ENCODE assay signal across 8 cellular contexts in genomic region chr2:189440947-189441708, GRCh38. TPM values are rescaled to one million over a fixed set of nuclear protein-coding genes. Genes with fewer than 3 reads are reported as not detected.
DNase-seq lines count a peak whose midpoint lies in the region; ATAC-seq lines count a peak whose summit lies in the region.

Gene WDR75, plus strand, starts transcription at chr2:189441474. Its CDS starts 19 bp downstream, at chr2:189441493.

- H3K9me3 Mint-ChIP-seq in effector memory CD8-positive, alpha-beta T cell = no peaks in the 10 kb centered on the region

- peaks cover 13% of the 10 kb centered on the region for H3K36me3 Mint-ChIP-seq in effector memory CD8-positive, alpha-beta T cell (ENCODE audit: insufficient read depth)

- peaks cover 0 to 5% of the 10 kb centered on the region in 2 donors for H3K27me3 Mint-ChIP-seq in effector memory CD8-positive, alpha-beta T cell

- peak within 1 kb of the TSS in 1 of 2 donors; percentile 92 for H3K4me3 Mint-ChIP-seq in effector memory CD8-positive, alpha-beta T cell

- H3K4me1 Mint-ChIP-seq in effector memory CD8-positive, alpha-beta T cell (ENCODE audit: low read depth in 2 of 2) = peaks cover 2 to 9% of the 10 kb centered on the region in 2 donors

- DNase-seq in COLO668 (lab: John Stamatoyannopoulos, UW; ENCODE audit: unreplicated experiment) (peak; percentile 92), HT1080 (ENCODE audit: low read depth) (peak; percentile 90), NOMO-1 treated with DMSO at 0.1 percent for 48 hours (lab: John Stamatoyannopoulos, UW; ENCODE audit: unreplicated experiment) (peak; percentile 95), medulla oblongata (ENCODE audit: extremely low spot score) (peak; percentile 98)
- peak; percentile 85 to 86 for DNase-seq in activated CD8-positive, alpha-beta memory T cell treated with anti-CD3 and anti-CD28 coated beads for 4 hours (ENCODE audit: low read depth in 2 of 2)
- peak; percentile 88 to 91 (median 91) for DNase-seq in effector memory CD8-positive, alpha-beta T cell
- DNase-seq in stimulated activated CD8-positive, alpha-beta memory T cell treated with anti-CD3 and anti-CD28 coated beads, Interleukin-12 subunit alpha, Interleukin-12 subunit beta, amount 100 ng/mL, for 1 hour (ENCODE audit: low read depth) = peak; percentile 89

- ATAC-seq in GM21360 (IDR thresholded peaks at IDR 0.05; ENCODE audit: unreplicated experiment) = peak; percentile 86
- peak; percentile 91 for ATAC-seq in effector memory CD8-positive, alpha-beta T cell (replicated peaks)

- peak within 1 kb of the TSS; percentile 96 to 99 for H3K27ac Mint-ChIP-seq in effector memory CD8-positive, alpha-beta T cell

RNA-seq across cellular contexts. Expression of gene WDR75, which starts in this region (rescaled TPM):
- total RNA-seq in HT1080 (2014; rRNA removed; shearing (Covaris generic)) = 75.1 and 99.1 TPM in 2 replicates
- 56.3 and 67.4 TPM in 2 replicates for polyA plus RNA-seq in HT1080 (2015; cell fraction: cytosol; rRNA removed)
- 192 and 205 TPM in 2 replicates for polyA plus RNA-seq in HT1080 (2015; cell fraction: nucleus; rRNA removed)

Comparison
In these comparisons a context has a peak if more than half of its experiments do, and no peak if none do; other contexts are left out.
1. Peak in every context shown above with its lines: DNase-seq and ATAC-seq.